In genomic region chr16:17590711-17591654, GRCh38 we compare ENCODE assay signal across 1 cellular context.
TF ChIP-seq lines count a peak whose summit lies in the region.

No MANE protein-coding gene starts in this region.

TF ChIP-seq in K562, 482 proteins besides CTCF, POLR2A, EP300 and RAD21 (continued from another document and continues in another):
- TF ChIP-seq SMAD1 (IDR thresholded peaks at IDR 0.05; ENCODE audit: low read depth, low read length, partially characterized antibody) (no peak), HDAC1 (IDR thresholded peaks at IDR 0.05) (no peak), SAFB (IDR thresholded peaks at IDR 0.05; ENCODE audit: borderline replicate concordance, low read depth, low read length) (no peak), SETDB1 (IDR thresholded peaks at IDR 0.05; ENCODE audit: low read length) (no peak), DIDO1 (tag; IDR thresholded peaks at IDR 0.05; ENCODE audit: low read depth) (peak; percentile 87), NFIC (IDR thresholded peaks at IDR 0.05) (no peak), TAF9B (IDR thresholded peaks at IDR 0.05; ENCODE audit: partially characterized antibody) (no peak), JUND (IDR thresholded peaks at IDR 0.05; ENCODE audit: borderline replicate concordance, low read depth, low read length) (0 out of 2 replicates have a peak, but pooled peaks have one; percentile 19), JUND (tag; IDR thresholded peaks at IDR 0.05; ENCODE audit: borderline replicate concordance, low read depth, low read length) (no peak), CBFB (CRISPR knock-in tag; IDR thresholded peaks at IDR 0.05) (no peak), ZBTB8A (IDR thresholded peaks at IDR 0.05; ENCODE audit: partially characterized antibody) (no peak), NR2C1 (IDR thresholded peaks at IDR 0.05) (no peak), NR2C1 (tag; IDR thresholded peaks at IDR 0.05) (peak; percentile 86), RCOR1 (IDR thresholded peaks at IDR 0.05; ENCODE audit: borderline replicate concordance in 1 of 2, low read depth in 2 of 2, low read length in 2 of 2) (no peak), SRSF7 (optimal IDR thresholded peaks at IDR 0.05; ENCODE audit: low read depth, low read length) (no peak), ZNF311 (CRISPR knock-in tag; IDR thresholded peaks at IDR 0.05) (peak; percentile 96), OTX1 (CRISPR knock-in tag; IDR thresholded peaks at IDR 0.05) (peak; percentile 63), PHF8 (IDR thresholded peaks at IDR 0.05; ENCODE audit: borderline replicate concordance, low read length) (no peak), CHD4 (IDR thresholded peaks at IDR 0.05; ENCODE audit: insufficient read depth, insufficient replicate concordance, low read depth, low read length, poor library complexity, severe bottlenecking) (no peak), CCAR2 (IDR thresholded peaks at IDR 0.05; ENCODE audit: low read depth, low read length) (no peak), DEAF1 (CRISPR knock-in tag; IDR thresholded peaks at IDR 0.05) (peak; percentile 56), SMAD3 (CRISPR knock-in tag; conservative IDR thresholded peaks at IDR 0.05) (peak; percentile 98), EHMT2 (IDR thresholded peaks at IDR 0.05) (no peak), KDM2B (CRISPR knock-in tag; IDR thresholded peaks at IDR 0.05) (no peak), FOXA1 (IDR thresholded peaks at IDR 0.05; ENCODE audit: borderline replicate concordance) (no peak), NCOA6 (IDR thresholded peaks at IDR 0.05) (no peak), ZNF263 (CRISPR knock-in tag; IDR thresholded peaks at IDR 0.05; ENCODE audit: borderline replicate concordance) (no peak), TEAD4 (IDR thresholded peaks at IDR 0.05; ENCODE audit: low read length) (no peak), TEAD4 (CRISPR knock-in tag; IDR thresholded peaks at IDR 0.05; ENCODE audit: borderline replicate concordance) (no peak), RBM22 (IDR thresholded peaks at IDR 0.05; ENCODE audit: low read depth, low read length, poor library complexity, severe bottlenecking) (no peak), PTTG1 (tag; IDR thresholded peaks at IDR 0.05; ENCODE audit: low read depth) (peak; percentile 83), SRSF3 (IDR thresholded peaks at IDR 0.05; ENCODE audit: insufficient read depth, low read length) (no peak), BRCA1 (IDR thresholded peaks at IDR 0.05) (no peak), BRCA1 (CRISPR knock-in tag; IDR thresholded peaks at IDR 0.05) (no peak), HDAC8 (tag; IDR thresholded peaks at IDR 0.05) (peak; percentile 96), ELF1 (tag; IDR thresholded peaks at IDR 0.05) (peak; percentile 56; the same call in 1 of the 2 replicates), GATAD2A (IDR thresholded peaks at IDR 0.05) (no peak), XRCC3 (IDR thresholded peaks at IDR 0.05) (no peak), MTA2 (IDR thresholded peaks at IDR 0.05; ENCODE audit: low read depth) (no peak), KLF16 (IDR thresholded peaks at IDR 0.05) (0 out of 2 replicates have a peak, but pooled peaks have one; percentile 40), POLR3G (IDR thresholded peaks at IDR 0.05; ENCODE audit: extremely low read depth, insufficient read length, insufficient replicate concordance) (no peak), POLR2H (tag; IDR thresholded peaks at IDR 0.05; ENCODE audit: low read depth) (0 out of 2 replicates have a peak, but pooled peaks have one; percentile 61)
- TF ChIP-seq, protein P1, sequence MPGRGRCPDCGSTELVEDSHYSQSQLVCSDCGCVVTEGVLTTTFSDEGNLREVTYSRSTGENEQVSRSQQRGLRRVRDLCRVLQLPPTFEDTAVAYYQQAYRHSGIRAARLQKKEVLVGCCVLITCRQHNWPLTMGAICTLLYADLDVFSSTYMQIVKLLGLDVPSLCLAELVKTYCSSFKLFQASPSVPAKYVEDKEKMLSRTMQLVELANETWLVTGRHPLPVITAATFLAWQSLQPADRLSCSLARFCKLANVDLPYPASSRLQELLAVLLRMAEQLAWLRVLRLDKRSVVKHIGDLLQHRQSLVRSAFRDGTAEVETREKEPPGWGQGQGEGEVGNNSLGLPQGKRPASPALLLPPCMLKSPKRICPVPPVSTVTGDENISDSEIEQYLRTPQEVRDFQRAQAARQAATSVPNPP (IDR thresholded peaks at IDR 0.05; ENCODE audit: borderline replicate concordance, insufficient read depth, insufficient read length), result no peak
- TF ChIP-seq, protein P2, sequence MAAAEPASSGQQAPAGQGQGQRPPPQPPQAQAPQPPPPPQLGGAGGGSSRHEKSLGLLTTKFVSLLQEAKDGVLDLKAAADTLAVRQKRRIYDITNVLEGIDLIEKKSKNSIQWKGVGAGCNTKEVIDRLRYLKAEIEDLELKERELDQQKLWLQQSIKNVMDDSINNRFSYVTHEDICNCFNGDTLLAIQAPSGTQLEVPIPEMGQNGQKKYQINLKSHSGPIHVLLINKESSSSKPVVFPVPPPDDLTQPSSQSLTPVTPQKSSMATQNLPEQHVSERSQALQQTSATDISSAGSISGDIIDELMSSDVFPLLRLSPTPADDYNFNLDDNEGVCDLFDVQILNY (CRISPR knock-in tag; IDR thresholded peaks at IDR 0.05), result no peak
- TF ChIP-seq, protein P3, sequence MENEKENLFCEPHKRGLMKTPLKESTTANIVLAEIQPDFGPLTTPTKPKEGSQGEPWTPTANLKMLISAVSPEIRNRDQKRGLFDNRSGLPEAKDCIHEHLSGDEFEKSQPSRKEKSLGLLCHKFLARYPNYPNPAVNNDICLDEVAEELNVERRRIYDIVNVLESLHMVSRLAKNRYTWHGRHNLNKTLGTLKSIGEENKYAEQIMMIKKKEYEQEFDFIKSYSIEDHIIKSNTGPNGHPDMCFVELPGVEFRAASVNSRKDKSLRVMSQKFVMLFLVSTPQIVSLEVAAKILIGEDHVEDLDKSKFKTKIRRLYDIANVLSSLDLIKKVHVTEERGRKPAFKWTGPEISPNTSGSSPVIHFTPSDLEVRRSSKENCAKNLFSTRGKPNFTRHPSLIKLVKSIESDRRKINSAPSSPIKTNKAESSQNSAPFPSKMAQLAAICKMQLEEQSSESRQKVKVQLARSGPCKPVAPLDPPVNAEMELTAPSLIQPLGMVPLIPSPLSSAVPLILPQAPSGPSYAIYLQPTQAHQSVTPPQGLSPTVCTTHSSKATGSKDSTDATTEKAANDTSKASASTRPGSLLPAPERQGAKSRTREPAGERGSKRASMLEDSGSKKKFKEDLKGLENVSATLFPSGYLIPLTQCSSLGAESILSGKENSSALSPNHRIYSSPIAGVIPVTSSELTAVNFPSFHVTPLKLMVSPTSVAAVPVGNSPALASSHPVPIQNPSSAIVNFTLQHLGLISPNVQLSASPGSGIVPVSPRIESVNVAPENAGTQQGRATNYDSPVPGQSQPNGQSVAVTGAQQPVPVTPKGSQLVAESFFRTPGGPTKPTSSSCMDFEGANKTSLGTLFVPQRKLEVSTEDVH (IDR thresholded peaks at IDR 0.05; ENCODE audit: low read depth, partially characterized antibody), result no peak
- TF ChIP-seq, protein P4, sequence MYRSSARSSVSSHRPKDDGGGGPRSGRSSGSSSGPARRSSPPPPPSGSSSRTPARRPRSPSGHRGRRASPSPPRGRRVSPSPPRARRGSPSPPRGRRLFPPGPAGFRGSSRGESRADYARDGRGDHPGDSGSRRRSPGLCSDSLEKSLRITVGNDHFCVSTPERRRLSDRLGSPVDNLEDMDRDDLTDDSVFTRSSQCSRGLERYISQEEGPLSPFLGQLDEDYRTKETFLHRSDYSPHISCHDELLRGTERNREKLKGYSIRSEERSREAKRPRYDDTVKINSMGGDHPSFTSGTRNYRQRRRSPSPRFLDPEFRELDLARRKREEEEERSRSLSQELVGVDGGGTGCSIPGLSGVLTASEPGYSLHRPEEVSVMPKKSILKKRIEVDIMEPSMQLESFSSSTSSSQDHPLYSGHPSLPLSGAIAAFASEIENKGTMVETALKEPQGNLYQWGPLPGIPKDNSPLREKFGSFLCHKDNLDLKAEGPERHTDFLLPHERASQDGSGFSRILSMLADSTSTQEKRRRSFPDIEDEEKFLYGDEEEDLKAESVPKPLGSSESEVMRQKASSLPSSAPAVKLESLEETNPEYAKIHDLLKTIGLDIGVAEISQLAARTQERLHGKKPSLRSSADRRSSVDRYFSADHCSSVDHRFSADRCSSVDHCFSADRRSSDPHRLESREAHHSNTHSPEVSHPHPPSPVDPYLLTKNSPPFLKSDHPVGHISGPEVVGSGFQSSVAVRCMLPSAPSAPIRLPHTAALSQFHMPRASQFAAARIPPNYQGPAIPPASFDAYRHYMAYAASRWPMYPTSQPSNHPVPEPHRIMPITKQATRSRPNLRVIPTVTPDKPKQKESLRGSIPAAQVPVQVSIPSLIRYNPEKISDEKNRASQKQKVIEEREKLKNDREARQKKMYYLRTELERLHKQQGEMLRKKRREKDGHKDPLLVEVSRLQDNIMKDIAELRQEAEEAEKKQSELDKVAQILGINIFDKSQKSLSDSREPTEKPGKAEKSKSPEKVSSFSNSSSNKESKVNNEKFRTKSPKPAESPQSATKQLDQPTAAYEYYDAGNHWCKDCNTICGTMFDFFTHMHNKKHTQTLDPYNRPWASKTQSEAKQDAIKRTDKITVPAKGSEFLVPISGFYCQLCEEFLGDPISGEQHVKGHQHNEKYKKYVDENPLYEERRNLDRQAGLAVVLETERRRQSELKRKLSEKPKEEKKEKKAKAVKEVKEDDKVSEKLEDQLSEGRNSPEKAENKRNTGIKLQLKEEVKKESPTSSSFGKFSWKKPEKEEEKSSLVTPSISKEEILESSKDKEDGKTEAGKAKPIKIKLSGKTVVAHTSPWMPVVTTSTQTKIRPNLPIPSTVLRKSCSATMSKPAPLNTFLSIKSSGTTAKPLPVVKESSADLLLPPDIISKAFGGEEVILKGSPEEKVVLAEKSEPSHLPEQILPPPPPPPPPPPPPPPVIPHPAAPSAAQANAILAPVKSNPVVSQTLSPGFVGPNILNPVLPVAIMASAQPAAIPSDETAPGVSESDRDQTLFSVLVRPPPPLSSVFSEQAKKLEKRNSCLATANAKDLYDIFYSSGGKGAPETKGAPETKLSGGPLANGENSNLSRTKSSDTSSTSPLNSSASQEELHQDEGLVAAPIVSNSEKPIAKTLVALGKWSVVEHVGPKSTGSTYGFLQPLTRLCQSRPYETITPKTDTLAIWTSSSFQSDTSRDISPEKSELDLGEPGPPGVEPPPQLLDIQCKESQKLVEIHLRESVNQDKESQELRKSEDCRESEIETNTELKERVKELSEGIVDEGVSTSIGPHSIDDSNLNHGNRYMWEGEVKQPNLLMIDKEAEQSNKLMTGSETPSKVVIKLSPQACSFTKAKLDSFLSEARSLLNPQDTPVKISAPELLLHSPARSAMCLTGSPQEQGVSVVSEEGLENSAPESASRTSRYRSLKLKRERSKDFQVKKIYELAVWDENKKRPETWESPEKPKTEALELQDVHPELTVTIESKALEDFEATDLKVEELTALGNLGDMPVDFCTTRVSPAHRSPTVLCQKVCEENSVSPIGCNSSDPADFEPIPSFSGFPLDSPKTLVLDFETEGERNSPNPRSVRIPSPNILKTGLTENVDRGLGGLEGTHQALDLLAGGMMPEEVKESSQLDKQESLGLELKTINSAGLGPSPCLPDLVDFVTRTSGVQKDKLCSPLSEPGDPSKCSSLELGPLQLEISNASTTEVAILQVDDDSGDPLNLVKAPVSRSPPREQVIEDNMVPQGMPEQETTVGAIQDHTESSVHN (IDR thresholded peaks at IDR 0.05; ENCODE audit: borderline replicate concordance in 1 of 2, low read depth in 1 of 2), result no peak
- TF ChIP-seq, protein P5, sequence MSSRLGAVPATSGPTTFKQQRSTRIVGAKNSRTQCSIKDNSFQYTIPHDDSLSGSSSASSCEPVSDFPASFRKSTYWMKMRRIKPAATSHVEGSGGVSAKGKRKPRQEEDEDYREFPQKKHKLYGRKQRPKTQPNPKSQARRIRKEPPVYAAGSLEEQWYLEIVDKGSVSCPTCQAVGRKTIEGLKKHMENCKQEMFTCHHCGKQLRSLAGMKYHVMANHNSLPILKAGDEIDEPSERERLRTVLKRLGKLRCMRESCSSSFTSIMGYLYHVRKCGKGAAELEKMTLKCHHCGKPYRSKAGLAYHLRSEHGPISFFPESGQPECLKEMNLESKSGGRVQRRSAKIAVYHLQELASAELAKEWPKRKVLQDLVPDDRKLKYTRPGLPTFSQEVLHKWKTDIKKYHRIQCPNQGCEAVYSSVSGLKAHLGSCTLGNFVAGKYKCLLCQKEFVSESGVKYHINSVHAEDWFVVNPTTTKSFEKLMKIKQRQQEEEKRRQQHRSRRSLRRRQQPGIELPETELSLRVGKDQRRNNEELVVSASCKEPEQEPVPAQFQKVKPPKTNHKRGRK (tag; IDR thresholded peaks at IDR 0.05), result no peak
- TF ChIP-seq, protein P6, sequence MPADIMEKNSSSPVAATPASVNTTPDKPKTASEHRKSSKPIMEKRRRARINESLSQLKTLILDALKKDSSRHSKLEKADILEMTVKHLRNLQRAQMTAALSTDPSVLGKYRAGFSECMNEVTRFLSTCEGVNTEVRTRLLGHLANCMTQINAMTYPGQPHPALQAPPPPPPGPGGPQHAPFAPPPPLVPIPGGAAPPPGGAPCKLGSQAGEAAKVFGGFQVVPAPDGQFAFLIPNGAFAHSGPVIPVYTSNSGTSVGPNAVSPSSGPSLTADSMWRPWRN (IDR thresholded peaks at IDR 0.05; ENCODE audit: low read depth), result no peak
- TF ChIP-seq, protein P7, sequence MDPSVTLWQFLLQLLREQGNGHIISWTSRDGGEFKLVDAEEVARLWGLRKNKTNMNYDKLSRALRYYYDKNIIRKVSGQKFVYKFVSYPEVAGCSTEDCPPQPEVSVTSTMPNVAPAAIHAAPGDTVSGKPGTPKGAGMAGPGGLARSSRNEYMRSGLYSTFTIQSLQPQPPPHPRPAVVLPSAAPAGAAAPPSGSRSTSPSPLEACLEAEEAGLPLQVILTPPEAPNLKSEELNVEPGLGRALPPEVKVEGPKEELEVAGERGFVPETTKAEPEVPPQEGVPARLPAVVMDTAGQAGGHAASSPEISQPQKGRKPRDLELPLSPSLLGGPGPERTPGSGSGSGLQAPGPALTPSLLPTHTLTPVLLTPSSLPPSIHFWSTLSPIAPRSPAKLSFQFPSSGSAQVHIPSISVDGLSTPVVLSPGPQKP (CRISPR knock-in tag; IDR thresholded peaks at IDR 0.05), result no peak
- TF ChIP-seq, protein P8, sequence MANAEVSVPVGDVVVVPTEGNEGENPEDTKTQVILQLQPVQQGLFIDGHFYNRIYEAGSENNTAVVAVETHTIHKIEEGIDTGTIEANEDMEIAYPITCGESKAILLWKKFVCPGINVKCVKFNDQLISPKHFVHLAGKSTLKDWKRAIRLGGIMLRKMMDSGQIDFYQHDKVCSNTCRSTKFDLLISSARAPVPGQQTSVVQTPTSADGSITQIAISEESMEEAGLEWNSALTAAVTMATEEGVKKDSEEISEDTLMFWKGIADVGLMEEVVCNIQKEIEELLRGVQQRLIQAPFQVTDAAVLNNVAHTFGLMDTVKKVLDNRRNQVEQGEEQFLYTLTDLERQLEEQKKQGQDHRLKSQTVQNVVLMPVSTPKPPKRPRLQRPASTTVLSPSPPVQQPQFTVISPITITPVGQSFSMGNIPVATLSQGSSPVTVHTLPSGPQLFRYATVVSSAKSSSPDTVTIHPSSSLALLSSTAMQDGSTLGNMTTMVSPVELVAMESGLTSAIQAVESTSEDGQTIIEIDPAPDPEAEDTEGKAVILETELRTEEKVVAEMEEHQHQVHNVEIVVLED (CRISPR knock-in tag; IDR thresholded peaks at IDR 0.05), result peak; percentile 76
